ENCODE assay signal across 1 cellular context in the genomic region with DNA sequence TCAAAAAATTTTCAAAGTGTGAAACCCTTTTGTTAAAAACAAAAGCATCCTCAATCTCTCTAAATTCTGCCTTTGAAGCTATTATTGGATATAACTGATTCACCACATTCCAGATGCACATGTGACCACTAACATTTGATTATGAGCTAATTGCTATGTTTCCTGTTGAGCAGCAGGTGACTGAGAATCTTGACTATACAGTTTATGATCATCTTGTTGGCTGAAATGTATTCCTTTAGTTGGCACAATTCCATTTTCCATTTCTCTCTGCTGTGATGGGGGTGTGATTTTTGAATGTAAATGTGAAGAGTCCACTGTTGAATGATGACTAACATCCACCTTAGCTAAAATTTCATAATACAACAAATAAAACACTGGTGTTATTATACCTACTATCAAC.
TF ChIP-seq lines count a peak whose summit lies in the region.

No MANE protein-coding gene starts in this region.

TF ChIP-seq in WTC11, 78 proteins besides CTCF, POLR2A, EP300 and RAD21 (continued from another document):
- TF ChIP-seq, protein P1, sequence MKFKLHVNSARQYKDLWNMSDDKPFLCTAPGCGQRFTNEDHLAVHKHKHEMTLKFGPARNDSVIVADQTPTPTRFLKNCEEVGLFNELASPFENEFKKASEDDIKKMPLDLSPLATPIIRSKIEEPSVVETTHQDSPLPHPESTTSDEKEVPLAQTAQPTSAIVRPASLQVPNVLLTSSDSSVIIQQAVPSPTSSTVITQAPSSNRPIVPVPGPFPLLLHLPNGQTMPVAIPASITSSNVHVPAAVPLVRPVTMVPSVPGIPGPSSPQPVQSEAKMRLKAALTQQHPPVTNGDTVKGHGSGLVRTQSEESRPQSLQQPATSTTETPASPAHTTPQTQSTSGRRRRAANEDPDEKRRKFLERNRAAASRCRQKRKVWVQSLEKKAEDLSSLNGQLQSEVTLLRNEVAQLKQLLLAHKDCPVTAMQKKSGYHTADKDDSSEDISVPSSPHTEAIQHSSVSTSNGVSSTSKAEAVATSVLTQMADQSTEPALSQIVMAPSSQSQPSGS (CRISPR knock-in tag; IDR thresholded peaks at IDR 0.05; ENCODE audit: borderline replicate concordance, low read depth) = no peak
- TF ChIP-seq, protein P2, sequence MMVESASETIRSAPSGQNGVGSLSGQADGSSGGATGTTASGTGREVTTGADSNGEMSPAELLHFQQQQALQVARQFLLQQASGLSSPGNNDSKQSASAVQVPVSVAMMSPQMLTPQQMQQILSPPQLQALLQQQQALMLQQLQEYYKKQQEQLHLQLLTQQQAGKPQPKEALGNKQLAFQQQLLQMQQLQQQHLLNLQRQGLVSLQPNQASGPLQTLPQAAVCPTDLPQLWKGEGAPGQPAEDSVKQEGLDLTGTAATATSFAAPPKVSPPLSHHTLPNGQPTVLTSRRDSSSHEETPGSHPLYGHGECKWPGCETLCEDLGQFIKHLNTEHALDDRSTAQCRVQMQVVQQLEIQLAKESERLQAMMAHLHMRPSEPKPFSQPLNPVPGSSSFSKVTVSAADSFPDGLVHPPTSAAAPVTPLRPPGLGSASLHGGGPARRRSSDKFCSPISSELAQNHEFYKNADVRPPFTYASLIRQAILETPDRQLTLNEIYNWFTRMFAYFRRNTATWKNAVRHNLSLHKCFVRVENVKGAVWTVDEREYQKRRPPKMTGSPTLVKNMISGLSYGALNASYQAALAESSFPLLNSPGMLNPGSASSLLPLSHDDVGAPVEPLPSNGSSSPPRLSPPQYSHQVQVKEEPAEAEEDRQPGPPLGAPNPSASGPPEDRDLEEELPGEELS (CRISPR knock-in tag; IDR thresholded peaks at IDR 0.05) = no peak
- TF ChIP-seq NR3C1 (CRISPR knock-in tag; conservative IDR thresholded peaks at IDR 0.05; ENCODE audit: low read depth) (no peak), NFATC4 (CRISPR knock-in tag; IDR thresholded peaks at IDR 0.05) (no peak), ZNF671 (CRISPR knock-in tag; IDR thresholded peaks at IDR 0.05) (no peak)
